Comparison of ENCODE assay signal across 15 cellular contexts in the genomic region with DNA sequence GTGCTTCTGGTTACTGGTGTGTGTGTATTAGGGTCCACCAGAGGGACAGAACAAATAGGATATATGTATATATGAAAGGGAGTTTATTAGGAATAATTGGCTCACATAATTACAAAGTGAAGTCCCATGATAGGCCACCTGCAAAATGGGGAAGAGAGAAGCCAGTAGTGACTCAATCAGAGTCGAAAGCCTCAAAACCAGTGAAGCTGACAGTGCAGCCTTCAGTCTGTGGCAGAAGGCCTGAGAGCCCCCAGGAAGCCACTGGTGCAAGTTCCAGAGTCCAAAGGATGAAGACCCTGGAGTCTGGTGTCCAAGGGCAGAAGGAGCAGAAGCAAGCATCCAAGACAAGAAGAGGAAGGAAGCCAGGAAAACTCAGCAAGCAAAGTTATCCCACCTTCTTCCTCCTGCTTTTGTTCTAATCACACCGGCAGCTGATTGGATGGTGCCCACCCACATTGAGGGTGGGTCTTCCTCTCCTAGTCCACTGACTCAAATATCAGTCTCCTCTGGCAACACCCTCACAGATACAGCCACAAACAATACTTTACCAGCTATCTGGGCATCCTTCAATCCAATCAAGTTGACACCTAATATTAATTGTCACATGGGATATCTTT. TPM values are rescaled to one million over a fixed set of nuclear protein-coding genes. Genes with fewer than 3 reads are reported as not detected.
DNase-seq lines count a peak whose midpoint lies in the region; ATAC-seq and TF ChIP-seq lines count a peak whose summit lies in the region.
"Had no signal": no experiment of that assay in that cellular context is flagged by ENCODE, and none has a peak within 500 bp of the region (broad histone marks: within the 10 kb centered on the region; RNA-seq: fewer than 3 reads in every experiment).

No MANE protein-coding gene starts in this region.

- H3K36me3 ChIP-seq in OCI-LY3 (replicated peaks; ENCODE audit: low read depth, low read length): no peaks in the 10 kb centered on the region
- no peaks in the 10 kb centered on the region for H3K36me3 ChIP-seq in endodermal cell (ENCODE audit: control insufficient read depth, insufficient read depth, low read length)

- H3K79me2 ChIP-seq in OCI-LY3 (ENCODE audit: low read length): no peaks in the 10 kb centered on the region

- H3K36me3 Mint-ChIP-seq in endodermal cell (ENCODE audit: low read depth): no peaks in the 10 kb centered on the region
- H3K36me3 Mint-ChIP-seq: natural killer cell had no signal

- H4K20me1 ChIP-seq in OCI-LY3 (ENCODE audit: insufficient read depth, low read length): no peaks in the 10 kb centered on the region

- H3K9me3 Mint-ChIP-seq in endodermal cell: no peaks in the 10 kb centered on the region
- H3K9me3 Mint-ChIP-seq: activated CD4-positive, alpha-beta memory T cell treated with anti-CD3 and anti-CD28 coated beads, Interleukin-2, amount 10 ng/mL, durations not matched to agents 7 days and 5 days; natural killer cell had no signal

- no peaks in the 10 kb centered on the region for H3K27me3 Mint-ChIP-seq in endodermal cell (ENCODE audit: insufficient read depth)
- H3K27me3 Mint-ChIP-seq: activated CD4-positive, alpha-beta memory T cell treated with anti-CD3 and anti-CD28 coated beads, Interleukin-2, amount 10 ng/mL, durations not matched to agents 7 days and 5 days had no signal

- 80 to 90% methylated on average over 1 to 2 of the region's 2 CpGs for WGBS in endodermal cell (ENCODE audit: insufficient coverage in 1 of 2, insufficient read length in 1 of 2), 2 experiments

- ATAC-seq in GM18867 (IDR thresholded peaks at IDR 0.05; ENCODE audit: unreplicated experiment) (peak; percentile 87), GM21529 (IDR thresholded peaks at IDR 0.05; ENCODE audit: unreplicated experiment) (peak; percentile 85), HG03095 (IDR thresholded peaks at IDR 0.05; ENCODE audit: unreplicated experiment) (peak; percentile 85)
- ATAC-seq: natural killer cell had no signal

- H3K9ac ChIP-seq in OCI-LY3 (ENCODE audit: low read length) (peak overlapping the region; percentile 27; the same call in 1 of the 2 replicates), endodermal cell (ENCODE audit: extremely low read depth, low read length, poor library complexity, severe bottlenecking) (no peak overlapping the region)

- no peaks in the 10 kb centered on the region for H3K9me3 ChIP-seq in OCI-LY3 (ENCODE audit: insufficient read depth, low read length)
- H3K9me3 ChIP-seq in endodermal cell (ENCODE audit: control insufficient read depth, low read length): no peaks in the 10 kb centered on the region

- peak overlapping the region; percentile 67 for H3K27ac ChIP-seq in OCI-LY3 (ENCODE audit: low read length)
- no peak overlapping the region for H3K27ac ChIP-seq in endodermal cell (ENCODE audit: low read depth, low read length)

- H3K4me1 ChIP-seq in OCI-LY3 (ENCODE audit: low read length) (peaks cover 58% of the 10 kb centered on the region), endodermal cell (ENCODE audit: control insufficient read depth, insufficient read depth, low read length) (no peaks in the 10 kb centered on the region)

- no peak for DNase-seq in activated effector memory CD4-positive, alpha-beta T cell treated with Interleukin-2 at 50 U/mL for 16 hours
- DNase-seq in NCI-H2196 (lab: John Stamatoyannopoulos, UW; ENCODE audit: unreplicated experiment): no peak
- no peak for DNase-seq in endodermal cell
- no peak for DNase-seq in stimulated activated naive CD4-positive, alpha-beta T cell treated with Interleukin-2 at 50 U/mL for 16 hours (lab: John Stamatoyannopoulos, UW)
- DNase-seq: activated CD4-positive, alpha-beta memory T cell treated with anti-CD3 and anti-CD28 coated beads, Interleukin-2, amount 10 ng/mL, durations not matched to agents 7 days and 5 days; amniotic stem cell; IMR-90; natural killer cell; stimulated activated CD4-positive, alpha-beta T cell treated with anti-CD3 and anti-CD28 coated beads, Interleukin-12 subunit alpha, Interleukin-12 subunit beta, amount 100 ng/mL, for 4 hours; stimulated activated naive CD4-positive, alpha-beta T cell had no signal

- H3K27me3 ChIP-seq in OCI-LY3 (ENCODE audit: low read depth, low read length): peaks cover 31% of the 10 kb centered on the region
- no peaks in the 10 kb centered on the region for H3K27me3 ChIP-seq in endodermal cell (ENCODE audit: control insufficient read depth, insufficient read depth, low read length, poor library complexity, severe bottlenecking)

- H2AFZ ChIP-seq in OCI-LY3 (ENCODE audit: low read depth, low read length): no peak overlapping the region

- no peak overlapping the region for H3K4me3 Mint-ChIP-seq in endodermal cell
- H3K4me3 Mint-ChIP-seq: activated CD4-positive, alpha-beta memory T cell treated with anti-CD3 and anti-CD28 coated beads, Interleukin-2, amount 10 ng/mL, durations not matched to agents 7 days and 5 days; natural killer cell had no signal

- no peak overlapping the region for H3K27ac Mint-ChIP-seq in endodermal cell
- H3K27ac Mint-ChIP-seq: activated CD4-positive, alpha-beta memory T cell treated with anti-CD3 and anti-CD28 coated beads, Interleukin-2, amount 10 ng/mL, durations not matched to agents 7 days and 5 days; natural killer cell had no signal

- TF ChIP-seq CTCF in OCI-LY3 (IDR thresholded peaks at IDR 0.05; ENCODE audit: low read depth, low read length) (no peak), endodermal cell (conservative IDR thresholded peaks at IDR 0.05) (no peak)

- H3K4me2 ChIP-seq in OCI-LY3 (ENCODE audit: low read length): peak overlapping the region; percentile 82

- H3K4me3 ChIP-seq in OCI-LY3 (ENCODE audit: low read length) (peak overlapping the region; percentile 57), endodermal cell (ENCODE audit: low read length) (no peak overlapping the region)

- peaks cover 10% of the 10 kb centered on the region for H3K4me1 Mint-ChIP-seq in endodermal cell
- H3K4me1 Mint-ChIP-seq: natural killer cell had no signal

RNA-seq across cellular contexts. Expression of gene SCEL, which starts 21.7 kb away (rescaled TPM):
- total RNA-seq in endodermal cell: under 1 TPM in 1 of 2 donors, not detected in 1; 0.18 TPM
- polyA plus RNA-seq in endodermal cell (2013, experiment 1 of 2): 0.11 TPM
- polyA plus RNA-seq in endodermal cell (2013, experiment 2 of 2): not detected
- total RNA-seq: activated CD4-positive, alpha-beta memory T cell treated with anti-CD3 and anti-CD28 coated beads, Interleukin-2, amount 10 ng/mL, durations not matched to agents 7 days and 5 days; IMR-90; natural killer cell; SK-MEL-5 had no signal
- polyA plus RNA-seq: IMR-90 had no signal
